ENCODE assay signal across 19 cellular contexts in genomic region chr7:66720571-66720970, GRCh38. TPM values are rescaled to one million over a fixed set of nuclear protein-coding genes. Genes with fewer than 3 reads are reported as not detected.
A peak's percentile ranks its signal among the peaks of the same experiment; 100 is the strongest.
DNase-seq lines count a peak whose midpoint lies in the region; ATAC-seq and TF ChIP-seq lines count a peak whose summit lies in the region.
"Had no signal": no experiment of that assay in that cellular context is flagged by ENCODE, and none has a peak within 500 bp of the region (broad histone marks: within the 10 kb centered on the region; RNA-seq: fewer than 3 reads in every experiment).

No MANE protein-coding gene starts in this region.

- no peaks in the 10 kb centered on the region for H3K27me3 Mint-ChIP-seq in stimulated activated naive B cell treated with anti-CD40 and anti-IgM and Interleukin-4, amounts not matched to agents 10 μg/mL and 1 μg/mL and 100 μg/mL, for 72 hours
- no peaks in the 10 kb centered on the region for H3K27me3 Mint-ChIP-seq in neural progenitor cell (ENCODE audit: insufficient read depth, low read depth)
- H3K27me3 Mint-ChIP-seq: IgD-negative memory B cell had no signal

- H3K36me3 ChIP-seq in MG63 (peaks cover 15% of the 10 kb centered on the region), neural progenitor cell (peaks cover 3% of the 10 kb centered on the region)

- no peaks in the 10 kb centered on the region for H3K79me2 ChIP-seq in neural progenitor cell (ENCODE audit: low read depth)

- no peak overlapping the region for H2AFZ ChIP-seq in neural progenitor cell (replicated peaks)
- H2AFZ ChIP-seq: GM23338 had no signal

- no peaks in the 10 kb centered on the region for H3K4me1 ChIP-seq in neural progenitor cell
- H3K4me1 ChIP-seq: A549, Caco-2 had no signal

- H3K27ac ChIP-seq in neural progenitor cell, result no peak overlapping the region
- H3K27ac ChIP-seq: A549, SK-N-MC had no signal

- H3K36me3 Mint-ChIP-seq in stimulated activated naive B cell treated with anti-CD40 and anti-IgM and Interleukin-4, amounts not matched to agents 10 μg/mL and 1 μg/mL and 100 μg/mL, for 72 hours, result peaks cover 34 to 44% of the 10 kb centered on the region in 2 donors
- peaks cover 40% of the 10 kb centered on the region for H3K36me3 Mint-ChIP-seq in neural progenitor cell

- H3K9me3 ChIP-seq in MG63 (peaks cover 3% of the 10 kb centered on the region), neural progenitor cell (ENCODE audit: low read depth) (peaks cover 7% of the 10 kb centered on the region)

- H3F3A ChIP-seq in neural progenitor cell (ENCODE audit: low read depth), result no peaks in the 10 kb centered on the region

- ATAC-seq in stimulated activated naive B cell treated with anti-CD40 and anti-IgM and Interleukin-4, amounts not matched to agents 10 μg/mL and 1 μg/mL and 100 μg/mL, for 72 hours (replicated peaks), result peak; percentile 80
- ATAC-seq in GM18498 (IDR thresholded peaks at IDR 0.05; ENCODE audit: unreplicated experiment), result no peak
- ATAC-seq: A549, GM23338, HCT116 had no signal

- peak; percentile 19 for DNase-seq in GF-D8 (lab: John Stamatoyannopoulos, UW)
- peak; percentile 73 for DNase-seq in NB4 (ENCODE audit: low read depth)
- peak; percentile 43 for DNase-seq in SKM-1 (lab: John Stamatoyannopoulos, UW; ENCODE audit: unreplicated experiment)
- no peak for DNase-seq in stimulated activated naive B cell treated with anti-CD40 and anti-IgM and Interleukin-4, amounts not matched to agents 10 μg/mL and 1 μg/mL and 100 μg/mL, for 72 hours
- DNase-seq in MG63, result no peak
- DNase-seq in neural progenitor cell (ENCODE audit: low spot score), result no peak
- DNase-seq: Caco-2, DMS153, NCI-H1105, NCI-H187, NCI-H226, NCI-H69 had no signal

- peaks cover 4 to 20% of the 10 kb centered on the region in 2 donors for H3K4me1 Mint-ChIP-seq in stimulated activated naive B cell treated with anti-CD40 and anti-IgM and Interleukin-4, amounts not matched to agents 10 μg/mL and 1 μg/mL and 100 μg/mL, for 72 hours
- H3K4me1 Mint-ChIP-seq in neural progenitor cell, result no peaks in the 10 kb centered on the region
- H3K4me1 Mint-ChIP-seq: GM23338 had no signal

- peaks cover 10 to 11% of the 10 kb centered on the region in 2 donors for H3K9me3 Mint-ChIP-seq in stimulated activated naive B cell treated with anti-CD40 and anti-IgM and Interleukin-4, amounts not matched to agents 10 μg/mL and 1 μg/mL and 100 μg/mL, for 72 hours
- H3K9me3 Mint-ChIP-seq in neural progenitor cell, result peaks cover 25% of the 10 kb centered on the region

- H3K4me3 ChIP-seq in NB4 (ENCODE audit: low read depth, low read length) (no peak overlapping the region), MG63 (no peak overlapping the region), neural progenitor cell (no peak overlapping the region)
- H3K4me3 ChIP-seq: A549, GM23338, SK-N-MC had no signal

- no peak overlapping the region for H3K27ac Mint-ChIP-seq in stimulated activated naive B cell treated with anti-CD40 and anti-IgM and Interleukin-4, amounts not matched to agents 10 μg/mL and 1 μg/mL and 100 μg/mL, for 72 hours
- H3K27ac Mint-ChIP-seq in neural progenitor cell, result no peak overlapping the region
- H3K27ac Mint-ChIP-seq: GM23338, IgD-negative memory B cell had no signal

- TF ChIP-seq POLR2A in NB4 (IDR thresholded peaks at IDR 0.05; ENCODE audit: extremely low read depth, insufficient read length), result no peak

- H3K4me3 Mint-ChIP-seq in stimulated activated naive B cell treated with anti-CD40 and anti-IgM and Interleukin-4, amounts not matched to agents 10 μg/mL and 1 μg/mL and 100 μg/mL, for 72 hours, result no peak overlapping the region
- H3K4me3 Mint-ChIP-seq in neural progenitor cell, result no peak overlapping the region
- H3K4me3 Mint-ChIP-seq: CD14-positive monocyte, GM23338 had no signal

- TF ChIP-seq CTCF in NB4 (IDR thresholded peaks at IDR 0.05; ENCODE audit: low read depth, low read length) (no peak), neural progenitor cell (IDR thresholded peaks at IDR 0.05) (no peak)

- H4K20me1 ChIP-seq in neural progenitor cell (ENCODE audit: low read depth), result no peaks in the 10 kb centered on the region

- H3K4me2 ChIP-seq in neural progenitor cell, result no peak overlapping the region
- H3K4me2 ChIP-seq: A549, GM23338 had no signal

- H3K9ac ChIP-seq in neural progenitor cell, result no peak overlapping the region

- no peaks in the 10 kb centered on the region for H3K27me3 ChIP-seq in MG63
- H3K27me3 ChIP-seq in neural progenitor cell, result no peaks in the 10 kb centered on the region

RNA-seq across cellular contexts. Expression of gene RABGEF1, which starts 20.0 kb away (rescaled TPM):
- total RNA-seq in MG63 (2014; rRNA removed; shearing (Covaris generic); ENCODE audit: low replicate concordance), result 12.2 and 29.1 TPM in 2 replicates
- total RNA-seq in neural progenitor cell (ENCODE audit: low replicate concordance), result 26.5 and 36.5 TPM in 2 replicates

Comparison
In these comparisons a context has a peak if more than half of its experiments do, and no peak if none do; other contexts are left out.
1. DNase-seq: peak in GF-D8 (single experiment), NB4 (single experiment) and SKM-1 (single experiment); none in stimulated activated naive B cell treated with anti-CD40 and anti-IgM and Interleukin-4, amounts not matched to agents 10 μg/mL and 1 μg/mL and 100 μg/mL, for 72 hours (single experiment), MG63 (single experiment) and neural progenitor cell (single experiment).